29 cellular contexts compared by ENCODE assay signal in the genomic region with DNA sequence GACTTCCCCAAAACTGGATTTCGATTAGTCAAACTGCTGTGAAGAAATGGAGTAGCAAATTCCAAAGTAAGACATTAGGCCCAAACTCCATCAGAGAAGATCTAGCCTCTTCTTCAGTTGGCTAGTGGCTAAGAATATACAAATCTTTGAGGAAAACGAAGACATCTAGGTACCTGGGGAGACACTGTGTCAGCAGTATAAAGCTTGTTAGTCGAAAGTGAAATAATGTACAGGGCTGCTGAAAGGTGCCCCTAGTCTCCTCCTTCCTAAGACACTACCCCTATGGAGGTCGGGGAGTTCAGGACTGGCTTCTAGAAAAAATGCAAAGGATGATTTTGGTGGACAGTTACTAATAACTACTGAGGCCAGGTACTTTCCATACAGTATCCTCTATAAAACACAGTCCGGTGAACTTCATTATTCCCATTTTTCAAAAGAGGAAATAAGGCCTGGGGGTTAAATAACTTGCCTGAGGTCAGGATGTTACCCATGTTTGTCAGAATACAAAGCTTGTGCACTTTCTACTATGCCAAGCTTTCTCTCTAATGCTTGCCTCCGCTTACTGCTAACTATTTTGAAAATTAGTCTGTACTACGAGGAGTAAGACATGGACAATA. TPM values are rescaled to one million over a fixed set of nuclear protein-coding genes. Genes with fewer than 3 reads are reported as not detected.
A peak's percentile ranks its signal among the peaks of the same experiment; 100 is the strongest.
DNase-seq lines count a peak whose midpoint lies in the region; ATAC-seq and TF ChIP-seq lines count a peak whose summit lies in the region.
"Had no signal": no experiment of that assay in that cellular context is flagged by ENCODE, and none has a peak within 500 bp of the region (broad histone marks: within the 10 kb centered on the region; RNA-seq: fewer than 3 reads in every experiment).

No MANE protein-coding gene starts in this region.

- H3K9me3 Mint-ChIP-seq in activated T-cell treated with anti-CD3 and anti-CD28 coated beads, Interleukin-2, amount 50 U/mL, for 72 hours = no peaks in the 10 kb centered on the region
- peaks cover 2% of the 10 kb centered on the region for H3K9me3 Mint-ChIP-seq in glutamatergic neuron (ENCODE audit: unreplicated experiment)
- H3K9me3 Mint-ChIP-seq: activated naive CD4-positive, alpha-beta T cell treated with anti-CD3 and anti-CD28 coated beads, Interleukin-2, amount 50 U/mL, for 72 hours; activated T-helper 2 cell treated with anti-CD3 and anti-CD28 coated beads, Interferon-gamma antibody, Interleukin-2, Interleukin-4, amounts not matched to agents 10 μg/mL and 5 μg/mL and 100 μg/mL, durations not matched to agents 14 hours and 24 hours and 36 hours; CD14-positive monocyte; GM23338; naive thymus-derived CD4-positive, alpha-beta T cell; T-helper 2 cell treated with Interferon-gamma antibody and Interleukin-4, amounts not matched to agents 5 μg/mL and 100 μg/mL, for 36 hours had no signal

- H3K27me3 ChIP-seq in SJSA1 (replicated peaks) (no peaks in the 10 kb centered on the region), right atrium auricular region (no peaks in the 10 kb centered on the region)
- H3K27me3 ChIP-seq: MG63, vagina had no signal

- DNase-seq in activated T-cell treated with anti-CD3 and anti-CD28 coated beads, Interleukin-2, amount 50 U/mL, for 72 hours = no peak
- no peak for DNase-seq in activated T-cell treated with anti-CD3 and anti-CD28 coated beads, Interleukin-2, amount 50 U/mL, for 48 hours
- no peak for DNase-seq in SJSA1 (ENCODE audit: low read depth in 1 of 2, low spot score in 2 of 2)
- no peak for DNase-seq in glutamatergic neuron
- no peak for DNase-seq in substantia nigra (lab: John Stamatoyannopoulos, UW)
- DNase-seq in right atrium auricular region (ENCODE audit: low spot score) = no peak
- no peak for DNase-seq in NCI-H2171 (lab: John Stamatoyannopoulos, UW)
- DNase-seq: activated CD4-positive, alpha-beta T cell treated with anti-CD3 and anti-CD28 coated beads, Interleukin-2, amount 50 U/mL, for 48 hours; activated CD4-positive, CD25-positive, alpha-beta regulatory T cell treated with anti-CD3 and anti-CD28 coated beads, Interleukin-2, amount 50 U/mL, for 72 hours; MG63; naive thymus-derived CD4-positive, alpha-beta T cell; NCI-H2029; NCI-H526; SHP77; stimulated activated CD4-positive, alpha-beta T cell treated with anti-CD3 and anti-CD28 coated beads, Interleukin-4, amount 100 ng/mL, for 4 hours had no signal

- H3K4me1 ChIP-seq in SJSA1 (replicated peaks) = peaks cover 23% of the 10 kb centered on the region
- H3K4me1 ChIP-seq in right atrium auricular region = peaks cover 0 to 30% of the 10 kb centered on the region in 2 donors
- H3K4me1 ChIP-seq: prostate gland had no signal

- peaks cover 6 to 12% of the 10 kb centered on the region in 2 donors for H3K36me3 Mint-ChIP-seq in activated T-cell treated with anti-CD3 and anti-CD28 coated beads, Interleukin-2, amount 50 U/mL, for 72 hours (ENCODE audit: insufficient read depth in 2 of 2)
- no peaks in the 10 kb centered on the region for H3K36me3 Mint-ChIP-seq in glutamatergic neuron (ENCODE audit: unreplicated experiment)
- H3K36me3 Mint-ChIP-seq: activated naive CD4-positive, alpha-beta T cell treated with anti-CD3 and anti-CD28 coated beads, Interleukin-2, amount 50 U/mL, for 72 hours had no signal

- no peak overlapping the region for H3K4me3 ChIP-seq in SJSA1
- H3K4me3 ChIP-seq in right atrium auricular region = no peak overlapping the region
- H3K4me3 ChIP-seq: coronary artery, GM23338, K562, MG63, prostate gland, thoracic aorta, vagina had no signal

- H3K27me3 Mint-ChIP-seq in activated T-cell treated with anti-CD3 and anti-CD28 coated beads, Interleukin-2, amount 50 U/mL, for 72 hours (ENCODE audit: low read depth) = no peaks in the 10 kb centered on the region
- H3K27me3 Mint-ChIP-seq in glutamatergic neuron (ENCODE audit: unreplicated experiment) = peaks cover 2% of the 10 kb centered on the region
- H3K27me3 Mint-ChIP-seq: naive thymus-derived CD4-positive, alpha-beta T cell had no signal

- H3K4me3 Mint-ChIP-seq in activated T-cell treated with anti-CD3 and anti-CD28 coated beads, Interleukin-2, amount 50 U/mL, for 72 hours = no peak overlapping the region
- no peak overlapping the region for H3K4me3 Mint-ChIP-seq in glutamatergic neuron (ENCODE audit: unreplicated experiment)
- H3K4me3 Mint-ChIP-seq: CD14-positive monocyte; GM23338; naive thymus-derived CD4-positive, alpha-beta T cell; T-helper 2 cell treated with Interferon-gamma antibody and Interleukin-4, amounts not matched to agents 5 μg/mL and 100 μg/mL, for 36 hours had no signal

- ATAC-seq in activated T-cell treated with anti-CD3 and anti-CD28 coated beads, Interleukin-2, amount 50 U/mL, for 72 hours (replicated peaks in 1 of 2) = no peak
- no peak for ATAC-seq in GM19328 (IDR thresholded peaks at IDR 0.05; ENCODE audit: unreplicated experiment)
- ATAC-seq: activated naive CD4-positive, alpha-beta T cell treated with anti-CD3 and anti-CD28 coated beads, Interleukin-2, amount 50 U/mL, for 72 hours; esophagus mucosa; GM23338; K562; naive thymus-derived CD4-positive, alpha-beta T cell; Panc1 had no signal

- TF ChIP-seq CTCF in glutamatergic neuron (IDR thresholded peaks at IDR 0.05; ENCODE audit: partially characterized antibody, unreplicated experiment) (no peak), right atrium auricular region (IDR thresholded peaks at IDR 0.05) (no peak)

- H3K9me3 ChIP-seq in SJSA1 (replicated peaks) (no peaks in the 10 kb centered on the region), right atrium auricular region (no peaks in the 10 kb centered on the region)
- H3K9me3 ChIP-seq: MG63, prostate gland, thoracic aorta, vagina had no signal

- H3K36me3 ChIP-seq in SJSA1 (peaks cover 69% of the 10 kb centered on the region), right atrium auricular region (peaks cover 49% of the 10 kb centered on the region)

- peaks cover 14% of the 10 kb centered on the region for H3K4me1 Mint-ChIP-seq in activated T-cell treated with anti-CD3 and anti-CD28 coated beads, Interleukin-2, amount 50 U/mL, for 72 hours (ENCODE audit: low read depth)
- peaks cover 9% of the 10 kb centered on the region for H3K4me1 Mint-ChIP-seq in glutamatergic neuron (ENCODE audit: low read depth, unreplicated experiment)
- H3K4me1 Mint-ChIP-seq: GM23338 had no signal

- peak overlapping the region; percentile 74 for H3K27ac Mint-ChIP-seq in activated T-cell treated with anti-CD3 and anti-CD28 coated beads, Interleukin-2, amount 50 U/mL, for 72 hours
- peak overlapping the region; percentile 85 for H3K27ac Mint-ChIP-seq in glutamatergic neuron (ENCODE audit: unreplicated experiment)
- H3K27ac Mint-ChIP-seq: activated T-helper 2 cell treated with anti-CD3 and anti-CD28 coated beads, Interferon-gamma antibody, Interleukin-2, Interleukin-4, amounts not matched to agents 10 μg/mL and 5 μg/mL and 100 μg/mL, durations not matched to agents 14 hours and 24 hours and 36 hours; GM23338; T-helper 2 cell treated with Interferon-gamma antibody and Interleukin-4, amounts not matched to agents 5 μg/mL and 100 μg/mL, for 36 hours had no signal

- H3K27ac ChIP-seq in SJSA1 (peak overlapping the region; percentile 62), substantia nigra (ENCODE audit: low read depth, low read length, poor library complexity, severe bottlenecking) (peak overlapping the region; percentile 70), right atrium auricular region (no peak overlapping the region)
- H3K27ac ChIP-seq: coronary artery, prostate gland, thoracic aorta, vagina had no signal

RNA-seq across cellular contexts. Expression of a gene that starts 15.0 kb away (rescaled TPM):
- total RNA-seq in activated T-cell treated with anti-CD3 and anti-CD28 coated beads, Interleukin-2, amount 50 U/mL, for 72 hours = 100 to 1,000 TPM; 106 to 117 TPM
- total RNA-seq in SJSA1 (2014; rRNA removed; shearing (Covaris generic)) = 80.6 and 97.7 TPM in 2 replicates
- 124 TPM for total RNA-seq in glutamatergic neuron (ENCODE audit: unreplicated experiment)
- total RNA-seq in right atrium auricular region = 10 to 100 TPM; 42.7 to 47.1 TPM

RNA-seq across cellular contexts. Expression of a gene that starts 17.6 kb away (rescaled TPM):
- total RNA-seq in activated T-cell treated with anti-CD3 and anti-CD28 coated beads, Interleukin-2, amount 50 U/mL, for 72 hours = 10 to 100 TPM; 18.6 to 24.3 TPM
- total RNA-seq in SJSA1 (2014; rRNA removed; shearing (Covaris generic)) = 50.2 and 63.1 TPM in 2 replicates
- 88.8 TPM for total RNA-seq in glutamatergic neuron (ENCODE audit: unreplicated experiment)
- 10 to 100 TPM; 64.8 to 69.8 TPM for total RNA-seq in right atrium auricular region

RNA-seq across cellular contexts. Expression of a gene that starts 35.7 kb away (rescaled TPM):
- 10 to 100 TPM; 51.4 to 53.8 TPM for total RNA-seq in activated T-cell treated with anti-CD3 and anti-CD28 coated beads, Interleukin-2, amount 50 U/mL, for 72 hours
- total RNA-seq in SJSA1 (2014; rRNA removed; shearing (Covaris generic)) = 45.7 and 47.1 TPM in 2 replicates
- total RNA-seq in glutamatergic neuron (ENCODE audit: unreplicated experiment) (51.5 TPM), right atrium auricular region (10 to 100 TPM; 23.1 to 29.5 TPM)

RNA-seq across cellular contexts. Expression of a gene that starts 48.1 kb away (rescaled TPM):
- total RNA-seq in activated T-cell treated with anti-CD3 and anti-CD28 coated beads, Interleukin-2, amount 50 U/mL, for 72 hours = 1 to 10 TPM in 1 of 2 donors, under 1 TPM in 1; 0.86 to 1.3 TPM
- 0.18 and 1.2 TPM in 2 replicates for total RNA-seq in SJSA1 (2014; rRNA removed; shearing (Covaris generic))
- total RNA-seq in glutamatergic neuron (ENCODE audit: unreplicated experiment) (2.4 TPM), right atrium auricular region (under 1 TPM; 0.74 to 0.94 TPM)
- total RNA-seq: A172 had no signal

Comparison
In these comparisons a context has a peak if more than half of its experiments do, and no peak if none do; other contexts are left out.
1. H3K27ac ChIP-seq: peak in SJSA1 (single experiment) and substantia nigra (single experiment); none in right atrium auricular region (0 of 2).